25 cellular contexts compared by ENCODE assay signal in the genomic region with DNA sequence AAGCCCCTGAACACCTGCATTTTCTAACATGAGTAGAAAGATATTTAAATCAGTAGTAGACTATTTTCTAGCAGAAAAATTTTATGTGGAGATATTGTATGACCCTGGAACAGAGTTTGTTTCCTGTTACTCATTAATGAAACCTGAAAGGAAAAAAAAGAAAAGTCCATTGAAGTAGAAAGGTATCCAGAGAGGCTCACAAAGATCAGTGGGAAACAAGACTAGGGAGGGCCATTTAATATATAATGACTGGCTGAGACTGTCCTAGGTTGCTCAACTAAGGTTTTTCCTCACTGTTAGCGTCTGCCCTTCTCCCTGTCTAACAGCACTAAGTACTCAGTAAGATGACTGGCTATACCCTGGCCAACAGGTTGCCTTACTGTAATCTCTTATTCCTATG.
"Had no signal": no experiment of that assay in that cellular context is flagged by ENCODE, and none has a peak within 500 bp of the region (broad histone marks: within the 10 kb centered on the region; RNA-seq: fewer than 3 reads in every experiment).

No MANE protein-coding gene starts in this region.

- ATAC-seq: activated CD4-positive, alpha-beta T cell treated with anti-CD3 and anti-CD28 coated beads for 36 hours; activated T-cell treated with anti-CD3 and anti-CD28 coated beads, Interleukin-2, amount 50 U/mL, for 4 hours; activated T-helper 17 cell treated with anti-CD3 and anti-CD28 coated beads, Interleukin-2, amount 50 U/mL, for 72 hours; effector memory CD8-positive, alpha-beta T cell; gastroesophageal sphincter had no signal

- H3K27ac ChIP-seq: brain microvascular endothelial cell, esophagus squamous epithelium, gastroesophageal sphincter had no signal

- H3K36me3 ChIP-seq: brain microvascular endothelial cell, esophagus squamous epithelium, gastroesophageal sphincter had no signal

- H3K27me3 ChIP-seq: brain microvascular endothelial cell, esophagus squamous epithelium, gastroesophageal sphincter had no signal

- H3K9me3 ChIP-seq: esophagus squamous epithelium, gastroesophageal sphincter had no signal

- H3K4me3 ChIP-seq: esophagus squamous epithelium, gastroesophageal sphincter had no signal

- DNase-seq: activated CD4-positive, alpha-beta memory T cell treated with anti-CD3 and anti-CD28 coated beads, Interleukin-2, amount 10 ng/mL, durations not matched to agents 7 days and 5 days; activated CD4-positive, alpha-beta T cell treated with anti-CD3 and anti-CD28 coated beads for 36 hours; activated CD4-positive, alpha-beta T cell treated with anti-CD3 and anti-CD28 coated beads, Interleukin-2, amount 10 ng/mL, durations not matched to agents 7 days and 5 days; activated CD4-positive, alpha-beta T cell treated with anti-CD3 and anti-CD28 coated beads, Interleukin-2, amount 50 U/mL, for 4 hours; activated CD4-positive, CD25-positive, alpha-beta regulatory T cell; activated CD4-positive, CD25-positive, alpha-beta regulatory T cell treated with anti-CD3 and anti-CD28 coated beads, Interleukin-2, amount 50 U/mL, for 72 hours; activated effector memory CD4-positive, alpha-beta T cell treated with Interleukin-2 at 50 U/mL for 16 hours; activated gamma-delta T cell treated with Interleukin-2 at 50 U/mL for 16 hours; activated naive CD4-positive, alpha-beta T cell treated with anti-CD3 and anti-CD28 coated beads, Interleukin-2, amount 50 U/mL, for 16 hours; activated naive CD4-positive, alpha-beta T cell treated with Interleukin-2 at 50 U/mL for 16 hours; activated T-cell treated with anti-CD3 and anti-CD28 coated beads, Interleukin-2, amount 50 U/mL, for 4 hours; amniotic stem cell; anterior cingulate cortex; brain microvascular endothelial cell; caudate nucleus; cortex of kidney; dermis blood vessel endothelial cell; effector CD4-positive, alpha-beta T cell; effector memory CD8-positive, alpha-beta T cell; esophagus squamous epithelium; foreskin melanocyte; T-helper 2 cell had no signal

- H3K4me1 ChIP-seq: esophagus squamous epithelium, gastroesophageal sphincter had no signal

- FAIRE-seq: colon had no signal
